Comparison of ENCODE assay signal across 17 cellular contexts in genomic region chr7:152202056-152202455, GRCh38.
DNase-seq lines count a peak whose midpoint lies in the region; ATAC-seq and TF ChIP-seq lines count a peak whose summit lies in the region.
"Had no signal": no experiment of that assay in that cellular context is flagged by ENCODE, and none has a peak within 500 bp of the region (broad histone marks: within the 10 kb centered on the region; RNA-seq: fewer than 3 reads in every experiment).

No MANE protein-coding gene starts in this region.

- no peak overlapping the region for H3K4me3 Mint-ChIP-seq in WTC11
- H3K4me3 Mint-ChIP-seq: activated CD8-positive, alpha-beta T cell treated with anti-CD3 and anti-CD28 coated beads, Interleukin-2, amount 10 ng/mL, durations not matched to agents 7 days and 5 days; CD4-positive, CD25-positive, alpha-beta regulatory T cell; dendritic cell treated with granulocyte-macrophage colony-stimulating factor and Interleukin-4, amounts not matched to agents 40 ng/mL and 50 ng/mL, for 4 days had no signal

- no peaks in the 10 kb centered on the region for H3K4me1 Mint-ChIP-seq in WTC11

- intact Hi-C loops in head of caudate nucleus (cut with DNase I) (no loop called here), left ventricle myocardium superior (cut with micrococcal nuclease) (no loop called here)

- peak overlapping the region; percentile 50; the same call in 1 of the 2 replicates for H3K27ac Mint-ChIP-seq in WTC11
- H3K27ac Mint-ChIP-seq: activated CD8-positive, alpha-beta T cell treated with anti-CD3 and anti-CD28 coated beads, Interleukin-2, amount 10 ng/mL, durations not matched to agents 7 days and 5 days; activated T-helper 2 cell treated with anti-CD3 and anti-CD28 coated beads, Interferon-gamma antibody, Interleukin-2, Interleukin-4, amounts not matched to agents 10 μg/mL and 5 μg/mL and 100 μg/mL, durations not matched to agents 14 hours and 24 hours and 36 hours; CD4-positive, CD25-positive, alpha-beta regulatory T cell; dendritic cell treated with granulocyte-macrophage colony-stimulating factor and Interleukin-4, amounts not matched to agents 40 ng/mL and 50 ng/mL, for 4 days had no signal

- POLR2A ChIA-PET in WTC11 (lab: Charles Lee): no interaction called here

- TF ChIP-seq CTCF in WTC11 (IDR thresholded peaks at IDR 0.05) (no peak), fibroblast of pulmonary artery (IDR thresholded peaks at IDR 0.05; ENCODE audit: low read length, missing control alignments) (no peak)

- H3K4me3 ChIP-seq in fibroblast of pulmonary artery (replicated peaks; ENCODE audit: low read depth, low read length) (no peak overlapping the region), skeletal muscle cell (ENCODE audit: low read depth, low read length) (no peak overlapping the region)
- H3K4me3 ChIP-seq: gastrocnemius medialis had no signal

- peaks cover 12% of the 10 kb centered on the region; the same call in 1 of the 2 replicates for H3K36me3 Mint-ChIP-seq in WTC11

- no peak for ATAC-seq in WTC11
- ATAC-seq in esophagus mucosa: no peak
- ATAC-seq in left ventricle myocardium superior: no peak
- ATAC-seq: activated CD8-positive, alpha-beta T cell treated with anti-CD3 and anti-CD28 coated beads, Interleukin-2, amount 10 ng/mL, durations not matched to agents 7 days and 5 days had no signal

- H3K27me3 Mint-ChIP-seq in WTC11 (ENCODE audit: low read depth): no peaks in the 10 kb centered on the region
- H3K27me3 Mint-ChIP-seq: CD4-positive, CD25-positive, alpha-beta regulatory T cell; dendritic cell treated with granulocyte-macrophage colony-stimulating factor and Interleukin-4, amounts not matched to agents 40 ng/mL and 50 ng/mL, for 4 days had no signal

- H3K9me3 Mint-ChIP-seq in WTC11: no peaks in the 10 kb centered on the region
- H3K9me3 Mint-ChIP-seq: activated T-helper 2 cell treated with anti-CD3 and anti-CD28 coated beads, Interferon-gamma antibody, Interleukin-2, Interleukin-4, amounts not matched to agents 10 μg/mL and 5 μg/mL and 100 μg/mL, durations not matched to agents 14 hours and 24 hours and 36 hours; CD4-positive, CD25-positive, alpha-beta regulatory T cell; dendritic cell treated with granulocyte-macrophage colony-stimulating factor and Interleukin-4, amounts not matched to agents 40 ng/mL and 50 ng/mL, for 4 days had no signal

- CTCF ChIA-PET in WTC11 (lab: Charles Lee): no interaction called here

- peak; percentile 66 for DNase-seq in GM03348 (ENCODE audit: low spot score)
- no peak for DNase-seq in WTC11 (ENCODE audit: low spot score)
- DNase-seq in fibroblast of pulmonary artery (ENCODE audit: low read depth): peak; percentile 36
- peak; percentile 10 for DNase-seq in skeletal muscle cell (ENCODE audit: low read depth)
- no peak for DNase-seq in head of caudate nucleus
- no peak for DNase-seq in left ventricle myocardium superior
- DNase-seq in activated naive CD4-positive, alpha-beta T cell (lab: John Stamatoyannopoulos, UW): no peak
- DNase-seq: activated CD8-positive, alpha-beta T cell treated with anti-CD3 and anti-CD28 coated beads, Interleukin-2, amount 10 ng/mL, durations not matched to agents 7 days and 5 days; anterior cingulate cortex; CD4-positive, CD25-positive, alpha-beta regulatory T cell; gastrocnemius medialis; midbrain; NCI-H1417; stimulated activated CD4-positive, alpha-beta T cell treated with anti-CD3 and anti-CD28 coated beads, Interleukin-12 subunit alpha, Interleukin-12 subunit beta, amount 100 ng/mL, for 4 hours had no signal

TF ChIP-seq in WTC11, 78 proteins besides CTCF, POLR2A, EP300 and RAD21:
- TF ChIP-seq NR2C2 (CRISPR knock-in tag; IDR thresholded peaks at IDR 0.05) (no peak), JUN (CRISPR knock-in tag; IDR thresholded peaks at IDR 0.05) (no peak), TCF7 (CRISPR knock-in tag; IDR thresholded peaks at IDR 0.05; ENCODE audit: low read depth) (no peak), TEAD1 (CRISPR knock-in tag; IDR thresholded peaks at IDR 0.05) (no peak), EMX1 (CRISPR knock-in tag; IDR thresholded peaks at IDR 0.05) (no peak), HMGA2 (CRISPR knock-in tag; IDR thresholded peaks at IDR 0.05) (no peak), ZNF232 (CRISPR knock-in tag; IDR thresholded peaks at IDR 0.05) (no peak), ETV6 (CRISPR knock-in tag; IDR thresholded peaks at IDR 0.05) (no peak), PREB (CRISPR knock-in tag; IDR thresholded peaks at IDR 0.05; ENCODE audit: borderline replicate concordance) (no peak), USF2 (CRISPR knock-in tag; IDR thresholded peaks at IDR 0.05) (no peak), ZSCAN18 (CRISPR knock-in tag; IDR thresholded peaks at IDR 0.05) (no peak), SP1 (CRISPR knock-in tag; conservative IDR thresholded peaks at IDR 0.05) (no peak)
- TF ChIP-seq, protein P1, sequence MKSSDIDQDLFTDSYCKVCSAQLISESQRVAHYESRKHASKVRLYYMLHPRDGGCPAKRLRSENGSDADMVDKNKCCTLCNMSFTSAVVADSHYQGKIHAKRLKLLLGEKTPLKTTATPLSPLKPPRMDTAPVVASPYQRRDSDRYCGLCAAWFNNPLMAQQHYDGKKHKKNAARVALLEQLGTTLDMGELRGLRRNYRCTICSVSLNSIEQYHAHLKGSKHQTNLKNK (CRISPR knock-in tag; IDR thresholded peaks at IDR 0.05): no peak

Comparison
In these comparisons a context has a peak if more than half of its experiments do, and no peak if none do; other contexts are left out.
1. DNase-seq: peak in GM03348 (single experiment), fibroblast of pulmonary artery (single experiment) and skeletal muscle cell (single experiment); none in WTC11 (single experiment), head of caudate nucleus (0 of 42), left ventricle myocardium superior (single experiment) and activated naive CD4-positive, alpha-beta T cell (0 of 4).